In genomic region chr2:98654702-98655488, GRCh38 we compare ENCODE assay signal across 1 cellular context.
TF ChIP-seq lines count a peak whose summit lies in the region.

No MANE protein-coding gene starts in this region.

TF ChIP-seq in GM12878, 131 proteins besides CTCF, POLR2A, EP300 and RAD21 (continued from another document):
- TF ChIP-seq HSF1 (IDR thresholded peaks at IDR 0.05; ENCODE audit: low read depth, low read length) (no peak), EZH2 (IDR thresholded peaks at IDR 0.05; ENCODE audit: borderline replicate concordance, control insufficient read depth, low read depth, low read length) (no peak)
